ENCODE assay signal across 1 cellular context in the genomic region with DNA sequence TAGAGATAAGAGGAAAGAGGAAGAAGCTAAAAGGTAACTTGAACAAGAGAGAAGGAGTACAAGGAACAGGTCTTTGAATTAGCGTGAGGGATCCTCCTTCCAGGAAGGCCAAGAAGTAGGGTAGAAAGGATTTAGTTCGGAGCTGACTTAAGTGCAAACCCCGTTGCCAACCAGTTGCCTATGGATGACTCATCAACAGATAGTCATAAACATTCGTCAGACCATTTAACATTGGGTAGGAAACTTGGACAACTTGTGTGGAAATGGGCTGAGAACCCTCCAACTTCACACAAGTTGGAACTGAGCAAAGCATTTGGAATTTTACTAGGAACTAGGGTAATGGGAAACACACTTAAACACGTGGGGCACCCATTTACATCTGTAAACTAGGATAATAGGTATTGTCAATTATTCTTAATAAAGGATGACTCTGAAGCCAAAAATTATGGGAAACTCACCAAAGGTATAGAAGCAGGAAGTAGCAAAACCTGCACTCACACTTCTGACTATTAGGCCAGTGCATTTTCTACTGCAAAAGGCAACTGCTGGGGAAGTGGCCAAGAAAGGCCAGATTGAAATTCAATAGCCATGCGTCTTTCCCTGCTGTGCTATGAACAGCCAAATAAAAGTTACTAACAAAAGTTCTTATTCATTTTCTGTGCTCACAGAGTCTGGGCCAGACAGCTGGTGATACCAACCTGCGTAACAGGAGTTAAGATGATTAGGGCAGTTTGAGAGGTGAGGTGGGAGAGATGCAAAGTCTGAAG.
TF ChIP-seq lines count a peak whose summit lies in the region.

No MANE protein-coding gene starts in this region.

TF ChIP-seq in WTC11, 78 proteins besides CTCF, POLR2A, EP300 and RAD21 (continued from another document):
- TF ChIP-seq PRDM15 (CRISPR knock-in tag; IDR thresholded peaks at IDR 0.05) = no peak
- TF ChIP-seq ZBTB21 (CRISPR knock-in tag; IDR thresholded peaks at IDR 0.05; ENCODE audit: borderline replicate concordance) = no peak
- no peak for TF ChIP-seq ATF6 (CRISPR knock-in tag; IDR thresholded peaks at IDR 0.05)
- TF ChIP-seq, protein P1, sequence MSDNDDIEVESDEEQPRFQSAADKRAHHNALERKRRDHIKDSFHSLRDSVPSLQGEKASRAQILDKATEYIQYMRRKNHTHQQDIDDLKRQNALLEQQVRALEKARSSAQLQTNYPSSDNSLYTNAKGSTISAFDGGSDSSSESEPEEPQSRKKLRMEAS (CRISPR knock-in tag; IDR thresholded peaks at IDR 0.05) = no peak
